ENCODE assay signal across 8 cellular contexts in the genomic region with DNA sequence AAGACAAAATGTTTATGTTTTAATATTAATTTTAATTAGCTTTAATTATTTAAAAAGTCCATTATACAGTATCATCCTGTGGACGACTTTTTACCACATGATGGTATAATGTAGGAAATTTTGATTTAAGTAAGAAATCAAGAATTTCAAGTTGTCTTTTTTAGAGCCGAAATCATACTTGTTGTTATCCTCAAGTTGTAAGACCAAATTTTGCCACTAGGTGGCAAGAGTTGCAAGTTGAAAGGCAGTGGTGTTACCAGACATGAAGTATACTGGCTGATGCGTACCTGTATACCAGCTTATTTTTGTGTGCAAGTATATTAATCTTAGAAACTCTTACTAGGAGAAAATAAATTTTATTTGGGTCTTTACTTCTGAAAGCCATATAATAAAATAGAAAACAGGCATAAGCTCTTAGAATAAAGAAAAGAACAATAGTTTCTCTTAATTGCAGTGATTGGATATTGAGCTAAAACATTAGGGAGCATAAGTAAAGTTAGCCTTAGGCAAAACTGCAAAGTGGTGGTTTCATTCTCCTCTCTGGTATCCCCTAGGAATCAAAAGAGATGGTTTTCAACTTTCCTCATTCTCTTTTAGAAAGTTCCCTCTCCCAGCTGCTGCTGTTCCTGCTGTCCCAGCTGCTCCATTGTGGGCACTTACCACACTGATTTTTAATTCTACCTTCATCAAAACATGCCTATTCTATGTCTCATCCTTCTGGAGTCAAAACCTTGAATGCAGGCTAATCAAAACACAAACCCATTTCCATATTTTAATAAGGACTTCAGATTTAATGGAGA.
DNase-seq lines count a peak whose midpoint lies in the region; ATAC-seq, FAIRE-seq and TF ChIP-seq lines count a peak whose summit lies in the region.

No MANE protein-coding gene starts in this region.

- no peak overlapping the region for H2BK5ac ChIP-seq in H1 (ENCODE audit: low read depth, low read length)

- H3K4me1 ChIP-seq in GM23248 (ENCODE audit: insufficient read depth) = no peaks in the 10 kb centered on the region
- H3K4me1 ChIP-seq in PC-9 (replicated peaks; ENCODE audit: insufficient read depth) = no peaks in the 10 kb centered on the region
- no peaks in the 10 kb centered on the region for H3K4me1 ChIP-seq in H1 (replicated peaks in 1 of 4; ENCODE audit: control insufficient read depth in 3 of 4, insufficient read depth in 4 of 4, low read length in 3 of 4)
- H3K4me1 ChIP-seq in mesodermal cell (ENCODE audit: control insufficient read depth, insufficient read depth, low read length, poor library complexity, severe bottlenecking) = peaks cover 12% of the 10 kb centered on the region

- 14 to 18% methylated on average over 3 of the region's 3 CpGs for WGBS in GM23248 (ENCODE audit: low coverage in 1 of 2, low lambda C conversion rate in 2 of 2, missing lambda C conversion rate in 2 of 2), 2 experiments
- WGBS in H1 (ENCODE audit: extremely low coverage in 1 of 2, insufficient coverage in 1 of 2, insufficient read length in 1 of 2, insufficient replicate concordance in 2 of 2, low coverage in 1 of 2, low lambda C conversion rate in 2 of 2, missing lambda C conversion rate in 1 of 2), 2 experiments = 53% methylated on average over 3 of the region's 3 CpGs; no CpG with 5 or more reads in 1 of the 2 experiments
- 42% methylated on average over 2 of the region's 3 CpGs; no CpG with 5 or more reads in 1 of the 2 experiments for WGBS in mesodermal cell (ENCODE audit: insufficient coverage in 2 of 2), 2 experiments

- no peaks in the 10 kb centered on the region for H3K23me2 ChIP-seq in H1 (ENCODE audit: low read depth, low read length)

- no peaks in the 10 kb centered on the region for H3K9me3 ChIP-seq in GM23248 (ENCODE audit: low read depth)
- no peaks in the 10 kb centered on the region for H3K9me3 ChIP-seq in PC-9 (ENCODE audit: insufficient read depth, low read depth)
- H3K9me3 ChIP-seq in H1 (ENCODE audit: insufficient read depth in 2 of 2, low read depth in 1 of 2, low read length in 1 of 2) = peaks cover 8 to 11% of the 10 kb centered on the region in 2 experiments; a peak in 3 of 4 replicates
- no peaks in the 10 kb centered on the region for H3K9me3 ChIP-seq in mesodermal cell (ENCODE audit: control insufficient read depth, low read length)

- H3K27me3 ChIP-seq in GM23248 (replicated peaks; ENCODE audit: insufficient read depth) (no peaks in the 10 kb centered on the region), PC-9 (ENCODE audit: insufficient read depth, low read depth) (no peaks in the 10 kb centered on the region), H1 (replicated peaks in 1 of 4; ENCODE audit: control insufficient read depth in 3 of 4, extremely low read depth in 1 of 4, insufficient read depth in 3 of 4, low read length in 3 of 4) (no peaks in the 10 kb centered on the region)

- no peak for TF ChIP-seq EP300 in H1 (IDR thresholded peaks at IDR 0.05; ENCODE audit: borderline replicate concordance in 1 of 2, low read depth in 2 of 2, low read length in 2 of 2)

- TF ChIP-seq RAD21 in H1 (IDR thresholded peaks at IDR 0.05 in 1 of 2, conservative IDR thresholded peaks at IDR 0.05 in 1 of 2; ENCODE audit: low read depth in 2 of 2, low read length in 2 of 2) = peak; percentile 72 to 75

- no peak overlapping the region for H3K23ac ChIP-seq in H1 (ENCODE audit: insufficient read length)

- TF ChIP-seq CTCF in PC-9 (conservative IDR thresholded peaks at IDR 0.05) (peak; percentile 74), H1 (IDR thresholded peaks at IDR 0.05; ENCODE audit: control extremely low read depth in 1 of 3, insufficient read depth in 1 of 3, low read depth in 1 of 3, low read length in 3 of 3) (peak in 2 of 3 experiments; percentile 48 to 60; a peak in 2 of 4 replicates)

- H4K91ac ChIP-seq in H1 (replicated peaks; ENCODE audit: insufficient read length, low read length) = no peak overlapping the region

- FAIRE-seq in H1 (lab: Jason Lieb, UNC) = peak; percentile 55

- intact Hi-C loops in PC-9 (cut with micrococcal nuclease; ENCODE audit: unreplicated experiment) = loop anchor here (5.0 kb wide), 2 partner anchors 288 to 958 kb away; no protein-coding TSS in a partner anchor

- no peak overlapping the region for H2BK15ac ChIP-seq in H1 (ENCODE audit: low read length)

- H3K79me2 ChIP-seq in GM23248 (ENCODE audit: insufficient read depth) = no peaks in the 10 kb centered on the region
- no peaks in the 10 kb centered on the region for H3K79me2 ChIP-seq in PC-9 (ENCODE audit: low read depth)
- H3K79me2 ChIP-seq in H1 (ENCODE audit: control insufficient read depth in 1 of 2, insufficient read depth in 2 of 2, low read length in 2 of 2) = no peaks in the 10 kb centered on the region

- H2BK20ac ChIP-seq in H1 (ENCODE audit: low read length) = no peak overlapping the region

- in situ Hi-C loops in GM23248 (cut with MboI) = no loop called here

- DNase-seq in stimulated activated CD4-positive, alpha-beta T cell treated with anti-CD3 and anti-CD28 coated beads, Interleukin-2, amount 100 ng/mL, for 48 hours = peak; percentile 1 to 3
- no peak for DNase-seq in stimulated activated CD4-positive, alpha-beta T cell treated with anti-CD3 and anti-CD28 coated beads, Interleukin-4, amount 100 ng/mL, for 1 hour
- DNase-seq in GM23248 = peak; percentile 74
- DNase-seq in Kasumi-1 (lab: John Stamatoyannopoulos, UW) = peak; percentile 47 to 55
- peak in 1 of 2 experiments; percentile 4 for DNase-seq in PC-9
- DNase-seq in H1 (ENCODE audit: low read depth in 1 of 2, low spot score in 2 of 2) = no peak

- BruUV-seq in PC-9 (replicated peaks; lab: Mats Ljungman, UMichigan) = no TSS peak

- no peak overlapping the region for H2AK5ac ChIP-seq in H1 (ENCODE audit: low read depth, low read length)

- no peaks in the 10 kb centered on the region for H3K79me1 ChIP-seq in H1 (ENCODE audit: low read depth, low read length)

- no peak overlapping the region for H3K4ac ChIP-seq in H1 (replicated peaks; ENCODE audit: insufficient read length, low read depth, low read length)

- H2BK120ac ChIP-seq in H1 (replicated peaks; ENCODE audit: low read depth, low read length) = no peak overlapping the region

- no peak overlapping the region for H3K9ac ChIP-seq in GM23248
- H3K9ac ChIP-seq in H1 (replicated peaks in 1 of 4; ENCODE audit: extremely low read depth in 1 of 4, low read depth in 3 of 4, low read length in 3 of 4) = no peak overlapping the region

- no peaks in the 10 kb centered on the region for H3K9me2 ChIP-seq in GM23248 (ENCODE audit: insufficient read depth)
- H3K9me2 ChIP-seq in PC-9 (ENCODE audit: insufficient read depth) = no peaks in the 10 kb centered on the region

- TF ChIP-seq POLR2A in H1 (IDR thresholded peaks at IDR 0.05; ENCODE audit: control extremely low read depth in 1 of 2, low read depth in 2 of 2, low read length in 2 of 2) = no peak

- no peak overlapping the region for H3K14ac ChIP-seq in H1 (ENCODE audit: insufficient read length)

- no peak overlapping the region for H2BK12ac ChIP-seq in H1 (ENCODE audit: low read depth, low read length)

- H4K20me1 ChIP-seq in GM23248 (ENCODE audit: insufficient read depth) (no peaks in the 10 kb centered on the region), PC-9 (ENCODE audit: insufficient read depth) (no peaks in the 10 kb centered on the region), H1 (replicated peaks in 1 of 2; ENCODE audit: control insufficient read depth in 1 of 2, insufficient read depth in 2 of 2, low read length in 2 of 2) (no peaks in the 10 kb centered on the region)

- H3K18ac ChIP-seq in H1 (ENCODE audit: extremely low read depth, low read length) = no peak overlapping the region

- no peak overlapping the region for H3K56ac ChIP-seq in H1 (replicated peaks; ENCODE audit: insufficient read length, low read depth, low read length)

- ATAC-seq in HG03045 (IDR thresholded peaks at IDR 0.05; ENCODE audit: unreplicated experiment) = no peak

- H2AFZ ChIP-seq in GM23248 (no peak overlapping the region), PC-9 (no peak overlapping the region), H1 (ENCODE audit: low read length) (no peak overlapping the region)

- H3K36me3 ChIP-seq in GM23248 (ENCODE audit: low read depth) (no peaks in the 10 kb centered on the region), PC-9 (ENCODE audit: low read depth) (no peaks in the 10 kb centered on the region), H1 (ENCODE audit: control insufficient read depth in 2 of 4, insufficient read depth in 4 of 4, low read length in 3 of 4) (0 out of 8 replicates have a peak, but pooled peaks cover 0 to 4% (median 0%) of the 10 kb centered on the region in 4 experiments), mesodermal cell (ENCODE audit: control insufficient read depth, insufficient read depth, low read length) (no peaks in the 10 kb centered on the region)

- H3F3A ChIP-seq in GM23248 (ENCODE audit: insufficient read depth) (no peaks in the 10 kb centered on the region), PC-9 (ENCODE audit: insufficient read depth, low read depth) (no peaks in the 10 kb centered on the region)

- H3K4me2 ChIP-seq in GM23248 (ENCODE audit: unreplicated experiment) (no peak overlapping the region), PC-9 (no peak overlapping the region), H1 (ENCODE audit: insufficient read depth in 1 of 2, low read depth in 2 of 2, low read length in 2 of 2) (no peak overlapping the region)

- no peak overlapping the region for H4K5ac ChIP-seq in H1 (ENCODE audit: insufficient read length, low read depth, low read length)

- H3K27ac ChIP-seq in GM23248 (no peak overlapping the region), PC-9 (no peak overlapping the region), H1 (ENCODE audit: low read depth, low read length) (no peak overlapping the region), mesodermal cell (ENCODE audit: low read depth, low read length, severe bottlenecking) (peak overlapping the region; percentile 24)

- POLR2A ChIA-PET in PC-9 (lab: Charles Lee; ENCODE audit: unreplicated experiment) = no interaction called here
- POLR2A ChIA-PET in H1 (lab: Charles Lee; ENCODE audit: partially characterized antibody) = no interaction called here

- H3K4me3 ChIP-seq in GM23248 (no peak overlapping the region), PC-9 (no peak overlapping the region), H1 (ENCODE audit: extremely low read depth in 1 of 4, insufficient read depth in 2 of 4, low read depth in 3 of 4, low read length in 4 of 4) (no peak overlapping the region), mesodermal cell (ENCODE audit: extremely low read depth, insufficient read depth, low read length, poor library complexity, severe bottlenecking) (no peak overlapping the region)

- CTCF ChIA-PET in PC-9 (lab: Charles Lee) (interaction anchor here (0.5 to 1.2 kb wide), 4 partner anchors 585 to 952 kb away, joined by 3 to 5 read pairs (median 4); no protein-coding TSS in a partner anchor), H1 (lab: Charles Lee; ENCODE audit: partially characterized antibody) (interaction anchor here (0.5 to 4.1 kb wide), 52 partner anchors 8 to 1174 kb away, joined by 3 to 20 read pairs (median 4); no protein-coding TSS in a partner anchor)

- no peak overlapping the region for H4K8ac ChIP-seq in H1 (ENCODE audit: extremely low read depth, insufficient read depth, low read length)

TF ChIP-seq in H1, 55 proteins besides CTCF, POLR2A, EP300 and RAD21:
- TF ChIP-seq EGR1 (IDR thresholded peaks at IDR 0.05; ENCODE audit: borderline replicate concordance, low read depth, low read length) = no peak
- no peak for TF ChIP-seq TAF1 (IDR thresholded peaks at IDR 0.05; ENCODE audit: low read depth, low read length)
- TF ChIP-seq BACH1 (IDR thresholded peaks at IDR 0.05; ENCODE audit: low read length) = no peak

Comparison
In these comparisons a context has a peak if more than half of its experiments do, and no peak if none do; other contexts are left out.
1. DNase-seq: peak in stimulated activated CD4-positive, alpha-beta T cell treated with anti-CD3 and anti-CD28 coated beads, Interleukin-2, amount 100 ng/mL, for 48 hours (2 of 2), GM23248 (single experiment) and Kasumi-1 (2 of 2); none in stimulated activated CD4-positive, alpha-beta T cell treated with anti-CD3 and anti-CD28 coated beads, Interleukin-4, amount 100 ng/mL, for 1 hour (single experiment) and H1 (0 of 2).